In the genomic region with DNA sequence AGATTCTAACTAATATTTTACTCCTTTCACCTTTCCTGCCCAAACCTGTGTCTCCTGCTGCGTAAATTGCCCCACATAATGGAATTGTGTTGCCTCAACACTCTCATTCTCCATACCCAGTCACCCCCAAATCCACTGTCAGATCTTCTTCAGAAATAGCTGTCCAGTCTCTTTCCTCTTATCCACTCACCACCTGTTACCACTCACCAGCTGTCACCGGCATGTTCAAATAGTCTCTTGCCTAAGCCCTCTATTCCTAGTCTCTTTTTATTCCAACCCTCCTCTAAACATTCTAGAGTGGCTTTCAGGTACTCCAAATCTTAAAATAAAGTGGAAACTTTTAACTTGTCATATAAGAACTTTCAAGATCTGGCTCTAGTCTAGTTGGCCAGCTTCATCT, we compare ENCODE assay signal across 21 cellular contexts.
"Had no signal": no experiment of that assay in that cellular context is flagged by ENCODE, and none has a peak within 500 bp of the region (broad histone marks: within the 10 kb centered on the region; RNA-seq: fewer than 3 reads in every experiment).

No MANE protein-coding gene starts in this region.

- DNase-seq: colonic mucosa; cortex of kidney; effector CD8-positive, alpha-beta T cell; effector memory CD8-positive, alpha-beta T cell; endodermal cell; erythroblast; esophagus squamous epithelium; foreskin fibroblast; foreskin melanocyte; gastrocnemius medialis; glutamatergic neuron; head of caudate nucleus; heart right ventricle; hippocampal formation; left cardiac atrium; left lung; left ventricle myocardium superior; lower lobe of right lung; mesendoderm; midbrain; naive B cell had no signal
